11 cellular contexts compared by ENCODE assay signal in genomic region chrX:151402719-151403390, GRCh38. TPM values are rescaled to one million over a fixed set of nuclear protein-coding genes. Genes with fewer than 3 reads are reported as not detected.
A peak's percentile ranks its signal among the peaks of the same experiment; 100 is the strongest.
DNase-seq lines count a peak whose midpoint lies in the region; ATAC-seq and TF ChIP-seq lines count a peak whose summit lies in the region.
"Had no signal": no experiment of that assay in that cellular context is flagged by ENCODE, and none has a peak within 500 bp of the region (broad histone marks: within the 10 kb centered on the region; RNA-seq: fewer than 3 reads in every experiment).

No MANE protein-coding gene starts in this region.

- H3K4me3 Mint-ChIP-seq in activated T-helper 17 cell treated with anti-CD3 and anti-CD28 coated beads, Interleukin-2, amount 50 U/mL, for 72 hours: no peak overlapping the region
- H3K4me3 Mint-ChIP-seq: activated naive CD8-positive, alpha-beta T cell treated with anti-CD3 and anti-CD28 coated beads, Interleukin-2, amount 50 U/mL, for 24 hours; mesothelial cell of epicardium had no signal

- intact Hi-C loops in Right ventricle myocardium superior (cut with DNase I) (no loop called here), left lung (cut with DNase I) (no loop called here), spleen (cut with DNase I; ENCODE audit: low total_unique reads) (no loop called here)

- H3K9me3 Mint-ChIP-seq in activated T-helper 17 cell treated with anti-CD3 and anti-CD28 coated beads, Interleukin-2, amount 50 U/mL, for 72 hours: no peaks in the 10 kb centered on the region
- H3K9me3 Mint-ChIP-seq: activated naive CD8-positive, alpha-beta T cell treated with anti-CD3 and anti-CD28 coated beads, Interleukin-2, amount 50 U/mL, for 24 hours had no signal

- peaks cover 12% of the 10 kb centered on the region for H3K4me1 Mint-ChIP-seq in activated T-helper 17 cell treated with anti-CD3 and anti-CD28 coated beads, Interleukin-2, amount 50 U/mL, for 72 hours

- TF ChIP-seq POLR2A in spleen (IDR thresholded peaks at IDR 0.05): no peak

- H3K9me3 ChIP-seq in right atrium auricular region: no peaks in the 10 kb centered on the region
- no peaks in the 10 kb centered on the region for H3K9me3 ChIP-seq in left lung
- H3K9me3 ChIP-seq in spleen: no peaks in the 10 kb centered on the region
- H3K9me3 ChIP-seq: upper lobe of left lung had no signal

- peak; percentile 48 for DNase-seq in Right ventricle myocardium superior
- DNase-seq in right atrium auricular region (ENCODE audit: low spot score): no peak
- DNase-seq in left lung: no peak
- no peak for DNase-seq in NCI-H1436 treated with DMSO at 0.1 percent for 48 hours (lab: John Stamatoyannopoulos, UW)
- DNase-seq in spleen: no peak
- DNase-seq: activated naive CD8-positive, alpha-beta T cell treated with anti-CD3 and anti-CD28 coated beads, Interleukin-2, amount 50 U/mL, for 24 hours had no signal

- no peak overlapping the region for H3K27ac ChIP-seq in right atrium auricular region
- no peak overlapping the region for H3K27ac ChIP-seq in left lung
- H3K27ac ChIP-seq in spleen: no peak overlapping the region
- H3K27ac ChIP-seq: upper lobe of left lung had no signal

- H3K27ac Mint-ChIP-seq in activated T-helper 17 cell treated with anti-CD3 and anti-CD28 coated beads, Interleukin-2, amount 50 U/mL, for 72 hours: peak overlapping the region; percentile 60
- H3K27ac Mint-ChIP-seq: mesothelial cell of epicardium had no signal

- H3K27me3 Mint-ChIP-seq in activated T-helper 17 cell treated with anti-CD3 and anti-CD28 coated beads, Interleukin-2, amount 50 U/mL, for 72 hours: no peaks in the 10 kb centered on the region
- H3K27me3 Mint-ChIP-seq: activated naive CD8-positive, alpha-beta T cell treated with anti-CD3 and anti-CD28 coated beads, Interleukin-2, amount 50 U/mL, for 24 hours had no signal

- 84 to 98% (median 95%) methylated on average over 4 to 22 of the region's 22 CpGs for WGBS in spleen, 5 donors

- no peak overlapping the region for H3K4me3 ChIP-seq in right atrium auricular region
- H3K4me3 ChIP-seq in left lung: no peak overlapping the region
- no peak overlapping the region for H3K4me3 ChIP-seq in spleen
- H3K4me3 ChIP-seq: upper lobe of left lung had no signal

- no peak for TF ChIP-seq CTCF in right atrium auricular region (IDR thresholded peaks at IDR 0.05)
- no peak for TF ChIP-seq CTCF in left lung (IDR thresholded peaks at IDR 0.05)
- no peak for TF ChIP-seq CTCF in spleen (IDR thresholded peaks at IDR 0.05 in 8 of 11, conservative IDR thresholded peaks at IDR 0.05 in 3 of 11)

- no peaks in the 10 kb centered on the region for H3K4me1 ChIP-seq in right atrium auricular region
- peaks cover 0 to 9% of the 10 kb centered on the region in 2 donors for H3K4me1 ChIP-seq in left lung
- H3K4me1 ChIP-seq in spleen: peaks cover 0 to 39% (median 22%) of the 10 kb centered on the region in 6 donors

- H3K27me3 ChIP-seq in right atrium auricular region: no peaks in the 10 kb centered on the region
- no peaks in the 10 kb centered on the region for H3K27me3 ChIP-seq in left lung
- no peaks in the 10 kb centered on the region for H3K27me3 ChIP-seq in spleen (replicated peaks in 1 of 7)
- H3K27me3 ChIP-seq: upper lobe of left lung had no signal

- ATAC-seq in Right ventricle myocardium superior (ENCODE audit: poor library complexity) (peak; percentile 80), left lung (peak; percentile 72), GM21737 (IDR thresholded peaks at IDR 0.05; ENCODE audit: unreplicated experiment) (no peak), GM18502 (IDR thresholded peaks at IDR 0.05; ENCODE audit: poor library complexity, unreplicated experiment) (no peak)
- ATAC-seq in activated T-helper 17 cell treated with anti-CD3 and anti-CD28 coated beads, Interleukin-2, amount 50 U/mL, for 72 hours (replicated peaks): no peak
- ATAC-seq: activated naive CD8-positive, alpha-beta T cell treated with anti-CD3 and anti-CD28 coated beads, Interleukin-2, amount 50 U/mL, for 24 hours had no signal

- H3K36me3 ChIP-seq in right atrium auricular region (no peaks in the 10 kb centered on the region), left lung (peaks cover 0 to 18% of the 10 kb centered on the region in 2 donors), spleen (peaks cover 0 to 45% (median 8%) of the 10 kb centered on the region in 6 donors)

- peaks cover 82% of the 10 kb centered on the region for H3K36me3 Mint-ChIP-seq in activated T-helper 17 cell treated with anti-CD3 and anti-CD28 coated beads, Interleukin-2, amount 50 U/mL, for 72 hours (ENCODE audit: low read depth)

RNA-seq across cellular contexts. Expression of gene VMA21, which starts 5.8 kb away (rescaled TPM):
- total RNA-seq in Right ventricle myocardium superior (17.2 TPM), right atrium auricular region (10 to 100 TPM; 18.5 to 19.4 TPM), left lung (10 to 100 TPM; 30.4 to 34.7 TPM), spleen (10 to 100 TPM; 21.0 to 31.3 (median 26.7) TPM)
- 10 to 100 TPM; 26.2 to 50.9 TPM for total RNA-seq in activated T-helper 17 cell treated with anti-CD3 and anti-CD28 coated beads, Interleukin-2, amount 50 U/mL, for 72 hours
- 10 to 100 TPM in 2 of 3 donors, 1 to 10 TPM in 1; 9.2 to 11.6 (median 11.3) TPM for polyA plus RNA-seq in spleen

Comparison
In these comparisons a context has a peak if more than half of its experiments do, and no peak if none do; other contexts are left out.
1. ATAC-seq: peak in Right ventricle myocardium superior (single experiment) and left lung (single experiment); none in activated T-helper 17 cell treated with anti-CD3 and anti-CD28 coated beads, Interleukin-2, amount 50 U/mL, for 72 hours (single experiment), GM21737 (single experiment) and GM18502 (single experiment).